ENCODE assay signal across 8 cellular contexts in genomic region chr15:38253448-38253847, GRCh38. TPM values are rescaled to one million over a fixed set of nuclear protein-coding genes. Genes with fewer than 3 reads are reported as not detected.
DNase-seq lines count a peak whose midpoint lies in the region; ATAC-seq and TF ChIP-seq lines count a peak whose summit lies in the region.

No MANE protein-coding gene starts in this region.

- ATAC-seq in activated B cell treated with CpG ODN at 0.5 μM for 24 hours (ENCODE audit: low read depth): no peak
- no peak for ATAC-seq in HG03175 (IDR thresholded peaks at IDR 0.05; ENCODE audit: unreplicated experiment)
- ATAC-seq in HG02852 (IDR thresholded peaks at IDR 0.05; ENCODE audit: unreplicated experiment): no peak
- no peak for ATAC-seq in HG02763 (IDR thresholded peaks at IDR 0.05; ENCODE audit: unreplicated experiment)

- H3K36me3 ChIP-seq in parathyroid adenoma (ENCODE audit: control insufficient read depth, insufficient read depth, low read length): no peaks in the 10 kb centered on the region

- H3K9ac ChIP-seq in parathyroid adenoma: no peak overlapping the region

- peak overlapping the region; percentile 83 for H3K4me3 Mint-ChIP-seq in activated B cell treated with CpG ODN at 0.5 μM for 24 hours

- intact Hi-C loops in activated B cell treated with CpG ODN at 0.5 μM for 24 hours (cut with micrococcal nuclease): loop anchor here (2.0 to 5.0 kb wide), 7 partner anchors 54 to 1156 kb away; no protein-coding TSS in a partner anchor

- H3K9me3 ChIP-seq in AG04450 (ENCODE audit: control insufficient read depth, insufficient read depth, low read length) (no peaks in the 10 kb centered on the region; the same call in 1 of the 2 replicates), parathyroid adenoma (ENCODE audit: control insufficient read depth, low read length) (no peaks in the 10 kb centered on the region)

- CTCF ChIA-PET in AG04450 (lab: Charles Lee) (interaction anchor here (0.8 to 3.9 kb wide), 4 partner anchors 95 to 258 kb away, joined by 3 to 20 read pairs (median 6); no protein-coding TSS in a partner anchor), activated B cell treated with CpG ODN at 0.5 μM for 24 hours (lab: Charles Lee) (interaction anchor here (0.9 to 1.1 kb wide), 2 partner anchors 188 to 446 kb away, joined by 3 read pairs; no protein-coding TSS in a partner anchor)

- peak overlapping the region; percentile 93 for H3K4me3 ChIP-seq in AG04450 (ENCODE audit: low read depth, low read length)
- H3K4me3 ChIP-seq in parathyroid adenoma (ENCODE audit: low read depth, low read length): peak overlapping the region; percentile 74

- H3K27ac Mint-ChIP-seq in activated B cell treated with CpG ODN at 0.5 μM for 24 hours: peak overlapping the region; percentile 2

- no peaks in the 10 kb centered on the region for H3K79me2 ChIP-seq in parathyroid adenoma

- H3K4me2 ChIP-seq in parathyroid adenoma (ENCODE audit: low read length): peak overlapping the region; percentile 71

- H2AFZ ChIP-seq in parathyroid adenoma: peak overlapping the region; percentile 94

- H3K9me3 Mint-ChIP-seq in activated B cell treated with CpG ODN at 0.5 μM for 24 hours: no peaks in the 10 kb centered on the region

- DNase-seq in AG04450 (ENCODE audit: low read depth, low spot score): no peak
- DNase-seq in HCEC 1CT: peak; percentile 74
- DNase-seq in activated B cell treated with CpG ODN at 0.5 μM for 24 hours: no peak
- DNase-seq in fibroblast of peridontal ligament (ENCODE audit: extremely low read depth): peak; percentile 69

- peaks cover 32% of the 10 kb centered on the region for H3K4me1 Mint-ChIP-seq in activated B cell treated with CpG ODN at 0.5 μM for 24 hours

- H3K36me3 Mint-ChIP-seq in activated B cell treated with CpG ODN at 0.5 μM for 24 hours (ENCODE audit: low read depth): peaks cover 7% of the 10 kb centered on the region

- no peaks in the 10 kb centered on the region for H3K27me3 ChIP-seq in AG04450 (ENCODE audit: control insufficient read depth, insufficient read depth, low read length)
- H3K27me3 ChIP-seq in parathyroid adenoma (ENCODE audit: control insufficient read depth, insufficient read depth, low read length): no peaks in the 10 kb centered on the region

- peak overlapping the region; percentile 33 for H3K27ac ChIP-seq in AG04450 (ENCODE audit: low read depth, low read length)
- H3K27ac ChIP-seq in parathyroid adenoma: peak overlapping the region; percentile 95

- no peak for TF ChIP-seq CTCF in AG04450 (IDR thresholded peaks at IDR 0.05; ENCODE audit: low read depth, low read length)
- TF ChIP-seq CTCF in activated B cell treated with CpG ODN at 0.5 μM for 24 hours (IDR thresholded peaks at IDR 0.05): no peak
- TF ChIP-seq CTCF in parathyroid adenoma (IDR thresholded peaks at IDR 0.05): no peak

- no peaks in the 10 kb centered on the region for H3K27me3 Mint-ChIP-seq in activated B cell treated with CpG ODN at 0.5 μM for 24 hours

- H3K4me1 ChIP-seq in parathyroid adenoma: no peaks in the 10 kb centered on the region

- POLR2A ChIA-PET in AG04450 (lab: Yijun Ruan, JAX) (interaction anchor here (0.5 to 1.4 kb wide), 5 partner anchors 83 to 1145 kb away, joined by 3 to 7 read pairs (median 3); no protein-coding TSS in a partner anchor), activated B cell treated with CpG ODN at 0.5 μM for 24 hours (lab: Charles Lee) (interaction anchor here (1.3 to 2.7 kb wide), 2 partner anchors 123 to 169 kb away, joined by 4 to 10 read pairs; no protein-coding TSS in a partner anchor)

RNA-seq across cellular contexts. Expression of gene SPRED1, which starts 0.8 kb away (rescaled TPM):
- polyA plus RNA-seq in AG04450 (2011; rRNA removed): 10.7 and 15.1 TPM in 2 replicates
- 29.6 and 34.2 TPM in 2 replicates for polyA minus RNA-seq in AG04450 (2011; rRNA and poly(A)+ RNA removed)
- total RNA-seq in activated B cell treated with CpG ODN at 0.5 μM for 24 hours: 1.3 and 1.4 TPM in 2 replicates

Comparison
In these comparisons a context has a peak if more than half of its experiments do, and no peak if none do; other contexts are left out.
1. DNase-seq: peak in HCEC 1CT (single experiment) and fibroblast of peridontal ligament (single experiment); none in AG04450 (single experiment) and activated B cell treated with CpG ODN at 0.5 μM for 24 hours (single experiment).